11 cellular contexts compared by ENCODE assay signal in the genomic region with DNA sequence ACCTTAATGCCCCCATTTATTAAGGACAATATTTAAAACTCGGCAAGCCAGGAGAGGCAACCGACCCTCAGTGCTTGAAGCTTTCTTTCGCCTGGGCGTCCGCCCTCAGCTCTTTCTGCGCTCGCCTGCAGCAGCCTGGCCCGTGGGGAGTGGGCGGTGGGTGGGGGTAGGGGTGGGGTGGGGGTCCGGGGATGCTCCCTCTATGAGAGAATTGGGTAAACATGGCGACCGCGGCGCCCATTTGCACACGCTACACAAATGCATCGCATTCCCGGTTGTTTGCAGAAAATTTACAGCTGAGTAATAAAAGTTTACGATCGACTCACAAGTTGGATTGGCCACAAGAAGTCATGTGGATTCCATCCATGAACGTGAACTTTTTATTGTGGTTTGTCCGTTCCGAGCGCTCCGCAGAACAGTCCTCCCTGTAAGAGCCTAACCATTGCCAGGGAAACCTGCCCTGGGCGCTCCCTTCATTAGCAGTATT. TPM values are rescaled to one million over a fixed set of nuclear protein-coding genes. Genes with fewer than 3 reads are reported as not detected.
A peak's percentile ranks its signal among the peaks of the same experiment; 100 is the strongest.
DNase-seq lines count a peak whose midpoint lies in the region; ATAC-seq and TF ChIP-seq lines count a peak whose summit lies in the region.
"Had no signal": no experiment of that assay in that cellular context is flagged by ENCODE, and none has a peak within 500 bp of the region (broad histone marks: within the 10 kb centered on the region; RNA-seq: fewer than 3 reads in every experiment).

No MANE protein-coding gene starts in this region.

- peaks cover 0 to 15% of the 10 kb centered on the region in 2 donors for H3K27me3 ChIP-seq in Peyer's patch

- no peak for TF ChIP-seq POLR2A in Peyer's patch (IDR thresholded peaks at IDR 0.05)

- peaks cover 0 to 24% (median 5%) of the 10 kb centered on the region in 4 donors for H3K4me1 ChIP-seq in Peyer's patch

- DNase-seq in HCEC 1CT (peak; percentile 67), Peyer's patch (peak in 1 of 3 donors; percentile 51), foreskin melanocyte (peak; percentile 87), islet precursor cell (no peak), Kasumi-1 (lab: John Stamatoyannopoulos, UW) (no peak), GM10248 (ENCODE audit: extremely low spot score) (no peak)
- DNase-seq: CD4-positive, alpha-beta memory T cell; NCI-H2107; stimulated activated CD4-positive, alpha-beta T cell treated with anti-CD3 and anti-CD28 coated beads, Interleukin-4, amount 100 ng/mL, for 1 hour had no signal

- CTCF ChIA-PET in GM10248 (lab: Yijun Ruan, JAX) = interaction anchor here (0.7 to 4.2 kb wide), 12 partner anchors 10 to 200 kb away, joined by 3 to 26 read pairs (median 6); a partner anchor contains a TSS

- H3K27ac ChIP-seq in 22Rv1 (peak overlapping the region; percentile 83), Peyer's patch (peak overlapping the region; percentile 76 to 94 (median 82))

- H3K36me3 ChIP-seq in Peyer's patch = no peaks in the 10 kb centered on the region

- TF ChIP-seq CTCF in 22Rv1 (IDR thresholded peaks at IDR 0.05) (no peak), Peyer's patch (IDR thresholded peaks at IDR 0.05) (no peak), GM10248 (IDR thresholded peaks at IDR 0.05; ENCODE audit: control extremely low read depth, extremely low read depth, low read depth, missing control alignments) (no peak)

- peak overlapping the region; percentile 34 to 56 (median 47) for H3K4me3 ChIP-seq in Peyer's patch

- no peak for ATAC-seq in GM18502 (IDR thresholded peaks at IDR 0.05; ENCODE audit: poor library complexity, unreplicated experiment)

- POLR2A ChIA-PET in GM10248 (lab: Yijun Ruan, JAX) = no interaction called here

- H3K9me3 ChIP-seq in Peyer's patch = no peaks in the 10 kb centered on the region

RNA-seq across cellular contexts. Expression of a gene that starts 7.7 kb away (rescaled TPM):
- total RNA-seq in Peyer's patch = 1 to 10 TPM in 3 of 4 donors, under 1 TPM in 1; 0.35 to 1.7 (median 1.1) TPM
- total RNA-seq: CD4-positive, alpha-beta memory T cell had no signal

RNA-seq across cellular contexts. Expression of a gene that starts 11.7 kb away (rescaled TPM):
- total RNA-seq in Peyer's patch = 1 to 10 TPM in 2 of 4 donors, under 1 TPM in 2; 0.70 to 1.7 (median 1.3) TPM
- total RNA-seq: CD4-positive, alpha-beta memory T cell had no signal

RNA-seq across cellular contexts. Expression of a gene that starts 16.3 kb away (rescaled TPM):
- not detected for total RNA-seq in Peyer's patch
- total RNA-seq: CD4-positive, alpha-beta memory T cell had no signal

RNA-seq across cellular contexts. Expression of a gene that starts 16.6 kb away (rescaled TPM):
- 10 to 100 TPM in 1 of 4 donors, 1 to 10 TPM in 2, not detected in 1; 1.7 to 13.2 (median 1.9) TPM for total RNA-seq in Peyer's patch
- total RNA-seq: CD4-positive, alpha-beta memory T cell had no signal

RNA-seq across cellular contexts. Expression of a gene that starts 31.6 kb away (rescaled TPM):
- 1 to 10 TPM in 1 of 4 donors, not detected in 3; 1.0 TPM for total RNA-seq in Peyer's patch
- total RNA-seq: CD4-positive, alpha-beta memory T cell had no signal

Comparison
In these comparisons a context has a peak if more than half of its experiments do, and no peak if none do; other contexts are left out.
1. DNase-seq: peak in HCEC 1CT (single experiment) and foreskin melanocyte (single experiment); none in islet precursor cell (single experiment), Kasumi-1 (0 of 2) and GM10248 (single experiment).